5 cellular contexts compared by ENCODE assay signal in the genomic region with DNA sequence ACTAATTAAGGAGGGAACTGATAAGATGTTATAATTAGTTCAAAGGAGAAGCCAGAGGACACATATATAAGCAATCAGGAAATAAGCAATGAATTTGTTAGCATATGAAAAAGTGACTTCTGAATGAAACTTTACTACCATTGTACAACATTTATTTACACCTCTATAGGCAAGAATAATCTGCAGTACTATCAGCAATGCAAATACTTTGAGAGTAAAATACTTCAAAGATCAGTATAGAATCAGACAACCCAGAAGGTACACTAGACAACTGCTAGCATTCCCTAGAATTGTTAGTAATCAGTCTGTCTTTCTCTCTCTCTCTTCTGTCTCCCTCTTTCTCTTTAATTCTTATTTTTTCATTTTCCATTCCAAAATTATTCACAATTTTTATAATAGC.
"Had no signal": no experiment of that assay in that cellular context is flagged by ENCODE, and none has a peak within 500 bp of the region (broad histone marks: within the 10 kb centered on the region; RNA-seq: fewer than 3 reads in every experiment).

No MANE protein-coding gene starts in this region.

- H3K9me3 ChIP-seq: HAP-1 had no signal

- H3K27ac ChIP-seq: GM23248 had no signal

- H3K4me3 ChIP-seq: GM23248, HAP-1 had no signal

- DNase-seq: GM23248, GOT3, H7, KBM-7 had no signal

- H2AFZ ChIP-seq: GM23248 had no signal

- H3K36me3 ChIP-seq: HAP-1 had no signal

- H3K9ac ChIP-seq: GM23248 had no signal
